1 cellular context compared by ENCODE assay signal in the genomic region with DNA sequence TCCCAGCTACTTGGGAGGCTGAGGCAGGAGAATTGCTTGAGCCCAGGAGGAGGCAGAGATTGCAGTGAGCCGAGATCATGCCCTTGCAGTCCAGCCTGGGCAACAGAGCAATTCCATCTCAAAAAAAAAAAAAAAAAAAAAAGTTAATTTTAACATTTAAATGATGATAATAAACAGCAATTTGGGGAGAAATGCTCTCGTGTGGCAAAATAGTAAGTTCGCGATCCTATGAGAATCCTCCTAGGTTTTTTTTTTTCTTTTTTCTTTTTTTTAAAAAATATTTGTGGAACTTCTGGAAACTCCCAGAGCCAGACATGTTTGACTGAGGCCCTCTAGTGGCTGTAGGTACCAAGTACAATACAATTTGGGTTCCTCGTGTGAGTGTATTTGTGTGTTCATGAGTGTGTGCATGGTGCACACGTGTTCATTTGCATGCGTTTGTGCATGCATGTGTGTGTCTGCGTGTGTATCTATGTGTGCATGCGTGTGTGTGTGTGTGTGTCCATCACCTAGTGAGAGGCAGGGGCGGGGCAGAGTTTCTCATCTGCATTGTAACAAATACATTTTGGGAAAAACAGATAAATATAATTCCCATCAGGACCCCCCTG.
TF ChIP-seq lines count a peak whose summit lies in the region.

No MANE protein-coding gene starts in this region.

TF ChIP-seq in GM12878, 131 proteins besides CTCF, POLR2A, EP300 and RAD21 (continued from another document):
- TF ChIP-seq KLF5 (IDR thresholded peaks at IDR 0.05; ENCODE audit: partially characterized antibody) (no peak), RELA (IDR thresholded peaks at IDR 0.05; ENCODE audit: borderline replicate concordance, partially characterized antibody) (peak; percentile 75), ZSCAN29 (IDR thresholded peaks at IDR 0.05) (no peak), CREB1 (IDR thresholded peaks at IDR 0.05; ENCODE audit: low read depth) (no peak), PAX8 (IDR thresholded peaks at IDR 0.05) (peak; percentile 62; the same call in 1 of the 2 replicates), POLR2AphosphoS2 (IDR thresholded peaks at IDR 0.05; ENCODE audit: low read depth, low read length) (no peak), IKZF2 (IDR thresholded peaks at IDR 0.05) (peak in 1 of 2 experiments; percentile 51; a peak in 1 of 4 replicates), NFXL1 (IDR thresholded peaks at IDR 0.05; ENCODE audit: borderline replicate concordance) (no peak), MEF2A (IDR thresholded peaks at IDR 0.05; ENCODE audit: insufficient read depth, low read depth, low read length) (no peak), RUNX3 (IDR thresholded peaks at IDR 0.05; ENCODE audit: low read length) (no peak), HCFC1 (IDR thresholded peaks at IDR 0.05; ENCODE audit: low read length) (no peak), MEF2B (IDR thresholded peaks at IDR 0.05; ENCODE audit: partially characterized antibody, poor library complexity, severe bottlenecking) (no peak), CBX5 (IDR thresholded peaks at IDR 0.05; ENCODE audit: low read depth) (no peak), TARDBP (IDR thresholded peaks at IDR 0.05; ENCODE audit: borderline replicate concordance) (no peak), SREBF1 (IDR thresholded peaks at IDR 0.05; ENCODE audit: low read length) (no peak), SIN3A (IDR thresholded peaks at IDR 0.05; ENCODE audit: low read depth, low read length) (no peak), BRCA1 (IDR thresholded peaks at IDR 0.05; ENCODE audit: low read depth, low read length) (no peak), ATF7 (IDR thresholded peaks at IDR 0.05; ENCODE audit: low read depth) (no peak), JUND (IDR thresholded peaks at IDR 0.05; ENCODE audit: low read depth, low read length) (no peak), CREM (IDR thresholded peaks at IDR 0.05; ENCODE audit: low read depth) (no peak), BMI1 (IDR thresholded peaks at IDR 0.05; ENCODE audit: borderline replicate concordance) (no peak), CHD1 (IDR thresholded peaks at IDR 0.05; ENCODE audit: low read depth, low read length) (no peak), ZNF274 (IDR thresholded peaks at IDR 0.05; ENCODE audit: insufficient read depth, insufficient read length) (no peak), ZNF217 (IDR thresholded peaks at IDR 0.05) (no peak), ZNF384 (IDR thresholded peaks at IDR 0.05; ENCODE audit: borderline replicate concordance, low read depth, low read length) (peak; percentile 89), NR2C2 (IDR thresholded peaks at IDR 0.05; ENCODE audit: borderline replicate concordance, control insufficient read depth, insufficient read length, low read depth) (no peak), CHD4 (IDR thresholded peaks at IDR 0.05) (no peak), BCL11A (IDR thresholded peaks at IDR 0.05; ENCODE audit: low read depth, low read length) (no peak), SUZ12 (IDR thresholded peaks at IDR 0.05; ENCODE audit: unreplicated experiment) (no peak), RB1 (IDR thresholded peaks at IDR 0.05; ENCODE audit: borderline replicate concordance) (0 out of 2 replicates have a peak, but pooled peaks have one; percentile 58), SRF (IDR thresholded peaks at IDR 0.05; ENCODE audit: low read depth in 2 of 2, low read length in 2 of 2) (no peak), MYB (IDR thresholded peaks at IDR 0.05; ENCODE audit: borderline replicate concordance, low read depth, low read length) (no peak), IKZF1 (conservative IDR thresholded peaks at IDR 0.05) (no peak; the same call in 1 of the 2 replicates), YY1 (IDR thresholded peaks at IDR 0.05; ENCODE audit: low read depth, low read length) (peak; percentile 48; the same call in 1 of the 2 replicates), TBL1XR1 (IDR thresholded peaks at IDR 0.05; ENCODE audit: low read depth, low read length) (no peak), ZNF207 (IDR thresholded peaks at IDR 0.05; ENCODE audit: borderline replicate concordance) (no peak), RBBP5 (conservative IDR thresholded peaks at IDR 0.05) (no peak), SMARCA5 (IDR thresholded peaks at IDR 0.05) (0 out of 2 replicates have a peak, but pooled peaks have one; percentile 16), KAT2A (conservative IDR thresholded peaks at IDR 0.05; ENCODE audit: control insufficient read depth, low read depth, low read length) (no peak), EED (IDR thresholded peaks at IDR 0.05; ENCODE audit: low read depth) (no peak), ESRRA (IDR thresholded peaks at IDR 0.05; ENCODE audit: low read length) (no peak), SIX5 (IDR thresholded peaks at IDR 0.05; ENCODE audit: low read depth, low read length, severe bottlenecking) (no peak), HDGF (IDR thresholded peaks at IDR 0.05) (0 out of 2 replicates have a peak, but pooled peaks have one; percentile 55)
- TF ChIP-seq, protein P1, sequence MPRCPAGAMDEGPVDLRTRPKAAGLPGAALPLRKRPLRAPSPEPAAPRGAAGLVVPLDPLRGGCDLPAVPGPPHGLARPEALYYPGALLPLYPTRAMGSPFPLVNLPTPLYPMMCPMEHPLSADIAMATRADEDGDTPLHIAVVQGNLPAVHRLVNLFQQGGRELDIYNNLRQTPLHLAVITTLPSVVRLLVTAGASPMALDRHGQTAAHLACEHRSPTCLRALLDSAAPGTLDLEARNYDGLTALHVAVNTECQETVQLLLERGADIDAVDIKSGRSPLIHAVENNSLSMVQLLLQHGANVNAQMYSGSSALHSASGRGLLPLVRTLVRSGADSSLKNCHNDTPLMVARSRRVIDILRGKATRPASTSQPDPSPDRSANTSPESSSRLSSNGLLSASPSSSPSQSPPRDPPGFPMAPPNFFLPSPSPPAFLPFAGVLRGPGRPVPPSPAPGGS (IDR thresholded peaks at IDR 0.05; ENCODE audit: borderline replicate concordance, insufficient read depth, low read depth, low read length, poor library complexity, severe bottlenecking), result no peak
- TF ChIP-seq, protein P2, sequence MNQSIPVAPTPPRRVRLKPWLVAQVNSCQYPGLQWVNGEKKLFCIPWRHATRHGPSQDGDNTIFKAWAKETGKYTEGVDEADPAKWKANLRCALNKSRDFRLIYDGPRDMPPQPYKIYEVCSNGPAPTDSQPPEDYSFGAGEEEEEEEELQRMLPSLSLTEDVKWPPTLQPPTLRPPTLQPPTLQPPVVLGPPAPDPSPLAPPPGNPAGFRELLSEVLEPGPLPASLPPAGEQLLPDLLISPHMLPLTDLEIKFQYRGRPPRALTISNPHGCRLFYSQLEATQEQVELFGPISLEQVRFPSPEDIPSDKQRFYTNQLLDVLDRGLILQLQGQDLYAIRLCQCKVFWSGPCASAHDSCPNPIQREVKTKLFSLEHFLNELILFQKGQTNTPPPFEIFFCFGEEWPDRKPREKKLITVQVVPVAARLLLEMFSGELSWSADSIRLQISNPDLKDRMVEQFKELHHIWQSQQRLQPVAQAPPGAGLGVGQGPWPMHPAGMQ (IDR thresholded peaks at IDR 0.05; ENCODE audit: borderline replicate concordance), result no peak
- TF ChIP-seq, protein P3, sequence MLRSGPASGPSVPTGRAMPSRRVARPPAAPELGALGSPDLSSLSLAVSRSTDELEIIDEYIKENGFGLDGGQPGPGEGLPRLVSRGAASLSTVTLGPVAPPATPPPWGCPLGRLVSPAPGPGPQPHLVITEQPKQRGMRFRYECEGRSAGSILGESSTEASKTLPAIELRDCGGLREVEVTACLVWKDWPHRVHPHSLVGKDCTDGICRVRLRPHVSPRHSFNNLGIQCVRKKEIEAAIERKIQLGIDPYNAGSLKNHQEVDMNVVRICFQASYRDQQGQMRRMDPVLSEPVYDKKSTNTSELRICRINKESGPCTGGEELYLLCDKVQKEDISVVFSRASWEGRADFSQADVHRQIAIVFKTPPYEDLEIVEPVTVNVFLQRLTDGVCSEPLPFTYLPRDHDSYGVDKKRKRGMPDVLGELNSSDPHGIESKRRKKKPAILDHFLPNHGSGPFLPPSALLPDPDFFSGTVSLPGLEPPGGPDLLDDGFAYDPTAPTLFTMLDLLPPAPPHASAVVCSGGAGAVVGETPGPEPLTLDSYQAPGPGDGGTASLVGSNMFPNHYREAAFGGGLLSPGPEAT (IDR thresholded peaks at IDR 0.05; ENCODE audit: low read depth), result peak; percentile 86
- TF ChIP-seq, protein P4, sequence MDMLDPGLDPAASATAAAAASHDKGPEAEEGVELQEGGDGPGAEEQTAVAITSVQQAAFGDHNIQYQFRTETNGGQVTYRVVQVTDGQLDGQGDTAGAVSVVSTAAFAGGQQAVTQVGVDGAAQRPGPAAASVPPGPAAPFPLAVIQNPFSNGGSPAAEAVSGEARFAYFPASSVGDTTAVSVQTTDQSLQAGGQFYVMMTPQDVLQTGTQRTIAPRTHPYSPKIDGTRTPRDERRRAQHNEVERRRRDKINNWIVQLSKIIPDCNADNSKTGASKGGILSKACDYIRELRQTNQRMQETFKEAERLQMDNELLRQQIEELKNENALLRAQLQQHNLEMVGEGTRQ (IDR thresholded peaks at IDR 0.05; ENCODE audit: borderline replicate concordance, low read depth, low read length), result no peak; the same call in 1 of the 2 replicates
- TF ChIP-seq, protein P5, sequence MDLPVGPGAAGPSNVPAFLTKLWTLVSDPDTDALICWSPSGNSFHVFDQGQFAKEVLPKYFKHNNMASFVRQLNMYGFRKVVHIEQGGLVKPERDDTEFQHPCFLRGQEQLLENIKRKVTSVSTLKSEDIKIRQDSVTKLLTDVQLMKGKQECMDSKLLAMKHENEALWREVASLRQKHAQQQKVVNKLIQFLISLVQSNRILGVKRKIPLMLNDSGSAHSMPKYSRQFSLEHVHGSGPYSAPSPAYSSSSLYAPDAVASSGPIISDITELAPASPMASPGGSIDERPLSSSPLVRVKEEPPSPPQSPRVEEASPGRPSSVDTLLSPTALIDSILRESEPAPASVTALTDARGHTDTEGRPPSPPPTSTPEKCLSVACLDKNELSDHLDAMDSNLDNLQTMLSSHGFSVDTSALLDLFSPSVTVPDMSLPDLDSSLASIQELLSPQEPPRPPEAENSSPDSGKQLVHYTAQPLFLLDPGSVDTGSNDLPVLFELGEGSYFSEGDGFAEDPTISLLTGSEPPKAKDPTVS (IDR thresholded peaks at IDR 0.05; ENCODE audit: low read depth, low read length), result peak; percentile 41; the same call in 1 of the 2 replicates
- TF ChIP-seq, protein P6, sequence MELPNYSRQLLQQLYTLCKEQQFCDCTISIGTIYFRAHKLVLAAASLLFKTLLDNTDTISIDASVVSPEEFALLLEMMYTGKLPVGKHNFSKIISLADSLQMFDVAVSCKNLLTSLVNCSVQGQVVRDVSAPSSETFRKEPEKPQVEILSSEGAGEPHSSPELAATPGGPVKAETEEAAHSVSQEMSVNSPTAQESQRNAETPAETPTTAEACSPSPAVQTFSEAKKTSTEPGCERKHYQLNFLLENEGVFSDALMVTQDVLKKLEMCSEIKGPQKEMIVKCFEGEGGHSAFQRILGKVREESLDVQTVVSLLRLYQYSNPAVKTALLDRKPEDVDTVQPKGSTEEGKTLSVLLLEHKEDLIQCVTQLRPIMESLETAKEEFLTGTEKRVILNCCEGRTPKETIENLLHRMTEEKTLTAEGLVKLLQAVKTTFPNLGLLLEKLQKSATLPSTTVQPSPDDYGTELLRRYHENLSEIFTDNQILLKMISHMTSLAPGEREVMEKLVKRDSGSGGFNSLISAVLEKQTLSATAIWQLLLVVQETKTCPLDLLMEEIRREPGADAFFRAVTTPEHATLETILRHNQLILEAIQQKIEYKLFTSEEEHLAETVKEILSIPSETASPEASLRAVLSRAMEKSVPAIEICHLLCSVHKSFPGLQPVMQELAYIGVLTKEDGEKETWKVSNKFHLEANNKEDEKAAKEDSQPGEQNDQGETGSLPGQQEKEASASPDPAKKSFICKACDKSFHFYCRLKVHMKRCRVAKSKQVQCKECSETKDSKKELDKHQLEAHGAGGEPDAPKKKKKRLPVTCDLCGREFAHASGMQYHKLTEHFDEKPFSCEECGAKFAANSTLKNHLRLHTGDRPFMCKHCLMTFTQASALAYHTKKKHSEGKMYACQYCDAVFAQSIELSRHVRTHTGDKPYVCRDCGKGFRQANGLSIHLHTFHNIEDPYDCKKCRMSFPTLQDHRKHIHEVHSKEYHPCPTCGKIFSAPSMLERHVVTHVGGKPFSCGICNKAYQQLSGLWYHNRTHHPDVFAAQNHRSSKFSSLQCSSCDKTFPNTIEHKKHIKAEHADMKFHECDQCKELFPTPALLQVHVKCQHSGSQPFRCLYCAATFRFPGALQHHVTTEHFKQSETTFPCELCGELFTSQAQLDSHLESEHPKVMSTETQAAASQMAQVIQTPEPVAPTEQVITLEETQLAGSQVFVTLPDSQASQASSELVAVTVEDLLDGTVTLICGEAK (IDR thresholded peaks at IDR 0.05; ENCODE audit: borderline replicate concordance), result no peak
- TF ChIP-seq, protein P7, sequence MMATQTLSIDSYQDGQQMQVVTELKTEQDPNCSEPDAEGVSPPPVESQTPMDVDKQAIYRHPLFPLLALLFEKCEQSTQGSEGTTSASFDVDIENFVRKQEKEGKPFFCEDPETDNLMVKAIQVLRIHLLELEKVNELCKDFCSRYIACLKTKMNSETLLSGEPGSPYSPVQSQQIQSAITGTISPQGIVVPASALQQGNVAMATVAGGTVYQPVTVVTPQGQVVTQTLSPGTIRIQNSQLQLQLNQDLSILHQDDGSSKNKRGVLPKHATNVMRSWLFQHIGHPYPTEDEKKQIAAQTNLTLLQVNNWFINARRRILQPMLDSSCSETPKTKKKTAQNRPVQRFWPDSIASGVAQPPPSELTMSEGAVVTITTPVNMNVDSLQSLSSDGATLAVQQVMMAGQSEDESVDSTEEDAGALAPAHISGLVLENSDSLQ (IDR thresholded peaks at IDR 0.05), result no peak
- TF ChIP-seq, protein P8, sequence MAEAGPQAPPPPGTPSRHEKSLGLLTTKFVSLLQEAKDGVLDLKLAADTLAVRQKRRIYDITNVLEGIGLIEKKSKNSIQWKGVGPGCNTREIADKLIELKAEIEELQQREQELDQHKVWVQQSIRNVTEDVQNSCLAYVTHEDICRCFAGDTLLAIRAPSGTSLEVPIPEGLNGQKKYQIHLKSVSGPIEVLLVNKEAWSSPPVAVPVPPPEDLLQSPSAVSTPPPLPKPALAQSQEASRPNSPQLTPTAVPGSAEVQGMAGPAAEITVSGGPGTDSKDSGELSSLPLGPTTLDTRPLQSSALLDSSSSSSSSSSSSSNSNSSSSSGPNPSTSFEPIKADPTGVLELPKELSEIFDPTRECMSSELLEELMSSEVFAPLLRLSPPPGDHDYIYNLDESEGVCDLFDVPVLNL (IDR thresholded peaks at IDR 0.05; ENCODE audit: low read depth, low read length), result no peak
